ENCODE assay signal across 24 cellular contexts in the genomic region with DNA sequence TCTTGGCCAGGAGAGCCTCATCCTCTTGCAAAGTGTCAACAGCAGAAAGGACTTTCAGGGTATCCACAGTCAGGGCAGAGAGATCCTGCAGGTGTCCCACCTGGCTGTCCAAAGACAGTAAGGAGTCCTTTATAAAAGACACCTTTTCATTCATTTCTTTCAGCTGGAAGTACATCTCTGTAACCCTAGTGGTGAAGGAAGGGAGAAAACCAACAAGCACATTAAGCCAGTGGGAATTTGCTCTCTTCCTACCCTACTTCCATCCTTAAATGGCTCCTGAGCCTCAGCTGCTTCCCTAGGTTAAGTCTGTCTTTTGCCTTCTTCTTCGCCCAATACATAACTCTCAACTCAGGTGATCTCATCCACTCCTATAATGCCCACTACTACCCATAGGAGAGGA.
DNase-seq lines count a peak whose midpoint lies in the region; ATAC-seq and TF ChIP-seq lines count a peak whose summit lies in the region.
"Had no signal": no experiment of that assay in that cellular context is flagged by ENCODE, and none has a peak within 500 bp of the region (broad histone marks: within the 10 kb centered on the region; RNA-seq: fewer than 3 reads in every experiment).

No MANE protein-coding gene starts in this region.

- no peaks in the 10 kb centered on the region for H3K79me2 ChIP-seq in GM23338 (replicated peaks; ENCODE audit: insufficient read depth)

- H3K4me1 Mint-ChIP-seq in GM23338 = no peaks in the 10 kb centered on the region; the same call in 2 of the 3 replicates
- H3K4me1 Mint-ChIP-seq in WTC11 = no peaks in the 10 kb centered on the region
- H3K4me1 Mint-ChIP-seq in endodermal cell = no peaks in the 10 kb centered on the region
- H3K4me1 Mint-ChIP-seq in mesothelial cell of epicardium = no peaks in the 10 kb centered on the region

- intact Hi-C loops in heart left ventricle (cut with DNase I) = no loop called here

- H3K9me2 ChIP-seq in GM23338 (ENCODE audit: insufficient read depth) = no peaks in the 10 kb centered on the region

- H3K4me2 ChIP-seq in GM23338 = no peak overlapping the region
- H3K4me2 ChIP-seq: KMS-11, PC-9 had no signal

- no peak overlapping the region for H3K9ac ChIP-seq in endodermal cell (ENCODE audit: extremely low read depth, low read length, poor library complexity, severe bottlenecking)
- H3K9ac ChIP-seq: KMS-11 had no signal

- H3F3A ChIP-seq in GM23338 (replicated peaks; ENCODE audit: low read depth) = no peaks in the 10 kb centered on the region

- 0 out of 4 replicates have a peak, but pooled peaks of 1 of the 2 experiments have one; percentile 29 for TF ChIP-seq CTCF in GM23338 (conservative IDR thresholded peaks at IDR 0.05; ENCODE audit: low read depth in 2 of 2)
- no peak for TF ChIP-seq CTCF in WTC11 (IDR thresholded peaks at IDR 0.05)
- TF ChIP-seq CTCF in endodermal cell (conservative IDR thresholded peaks at IDR 0.05) = peak; percentile 65
- TF ChIP-seq CTCF in mesothelial cell of epicardium (IDR thresholded peaks at IDR 0.05; ENCODE audit: unreplicated experiment) = peak; percentile 25
- TF ChIP-seq CTCF in heart left ventricle (IDR thresholded peaks at IDR 0.05) = no peak

- TF ChIP-seq POLR2A in heart left ventricle (IDR thresholded peaks at IDR 0.05) = no peak

- H3K36me3 ChIP-seq in GM23338 (ENCODE audit: insufficient read depth) (no peaks in the 10 kb centered on the region), endodermal cell (ENCODE audit: control insufficient read depth, insufficient read depth, low read length) (no peaks in the 10 kb centered on the region), heart left ventricle (no peaks in the 10 kb centered on the region)
- H3K36me3 ChIP-seq: SJSA1 had no signal

- 90% methylated on average over 1 of the region's 1 CpG for WGBS in endodermal cell (ENCODE audit: insufficient coverage in 1 of 2, insufficient read length in 1 of 2), 2 experiments
- WGBS in heart left ventricle, 4 donors = 91 to 94% (median 93%) methylated on average over 1 of the region's 1 CpG

- peak; percentile 41 for DNase-seq in GM23338 (ENCODE audit: low spot score)
- no peak for DNase-seq in WTC11 (ENCODE audit: low spot score)
- DNase-seq in endodermal cell = no peak
- DNase-seq in mesothelial cell of epicardium (ENCODE audit: low spot score in 2 of 2, unreplicated experiment in 2 of 2) = no peak
- DNase-seq in NCI-H1105 (lab: John Stamatoyannopoulos, UW) = no peak
- no peak for DNase-seq in heart left ventricle
- DNase-seq in activated CD4-positive, CD25-positive, alpha-beta regulatory T cell (lab: John Stamatoyannopoulos, UW) = no peak
- DNase-seq: C1 segment of cervical spinal cord; Caco-2; CD8-positive, alpha-beta T cell; HFFc6; MM.1S; NCI-H1417; NCI-H1694; NCI-H2029 treated with DMSO at 0.1 percent for 48 hours; NCI-H526 treated with DMSO at 0.1 percent for 48 hours; PC-9; Right ventricle myocardium superior; RPMI8226 had no signal

- H2AFZ ChIP-seq in GM23338 = no peak overlapping the region
- H2AFZ ChIP-seq: PC-9 had no signal

- POLR2A ChIA-PET in WTC11 (lab: Charles Lee) = no interaction called here

- H3K27ac ChIP-seq in GM23338 (ENCODE audit: low read depth) (no peak overlapping the region), endodermal cell (ENCODE audit: low read depth, low read length) (no peak overlapping the region), heart left ventricle (no peak overlapping the region)
- H3K27ac ChIP-seq: KMS-11, PC-9, SJSA1 had no signal

- CTCF ChIA-PET in WTC11 (lab: Charles Lee) = interaction anchor here (0.7 to 1.4 kb wide), 6 partner anchors 9 to 249 kb away, joined by 3 to 6 read pairs (median 4); partner anchors contain the start of gene C9orf40

- no peak overlapping the region for H3K4me3 Mint-ChIP-seq in GM23338
- no peak overlapping the region for H3K4me3 Mint-ChIP-seq in WTC11
- no peak overlapping the region for H3K4me3 Mint-ChIP-seq in endodermal cell
- no peak overlapping the region for H3K4me3 Mint-ChIP-seq in mesothelial cell of epicardium
- H3K4me3 Mint-ChIP-seq: CD8-positive, alpha-beta T cell; HFFc6; IgD-negative memory B cell had no signal

- H3K9me3 ChIP-seq in endodermal cell (ENCODE audit: control insufficient read depth, low read length) (no peaks in the 10 kb centered on the region), heart left ventricle (no peaks in the 10 kb centered on the region)
- H3K9me3 ChIP-seq: Caco-2, SJSA1 had no signal

- no peak overlapping the region for H3K27ac Mint-ChIP-seq in GM23338
- no peak overlapping the region for H3K27ac Mint-ChIP-seq in WTC11
- no peak overlapping the region for H3K27ac Mint-ChIP-seq in endodermal cell
- H3K27ac Mint-ChIP-seq in mesothelial cell of epicardium = no peak overlapping the region
- H3K27ac Mint-ChIP-seq: CD8-positive, alpha-beta T cell; HFFc6; IgD-negative memory B cell had no signal

- H3K27me3 ChIP-seq in GM23338 (ENCODE audit: insufficient read depth) = no peaks in the 10 kb centered on the region
- H3K27me3 ChIP-seq in endodermal cell (ENCODE audit: control insufficient read depth, insufficient read depth, low read length, poor library complexity, severe bottlenecking) = no peaks in the 10 kb centered on the region
- H3K27me3 ChIP-seq in heart left ventricle = no peaks in the 10 kb centered on the region
- H3K27me3 ChIP-seq: SJSA1 had no signal

- ATAC-seq in GM23338 (peak; percentile 68), WTC11 (peak; percentile 80), GM18909 (IDR thresholded peaks at IDR 0.05; ENCODE audit: poor library complexity, unreplicated experiment) (no peak), heart left ventricle (no peak)
- ATAC-seq: CD8-positive, alpha-beta T cell; GM12878 had no signal

- H3K4me3 ChIP-seq in GM23338 (no peak overlapping the region), endodermal cell (ENCODE audit: low read length) (no peak overlapping the region), heart left ventricle (no peak overlapping the region)
- H3K4me3 ChIP-seq: GM12878, PC-9, SJSA1 had no signal

- H3K4me1 ChIP-seq in GM23338 (ENCODE audit: insufficient read depth) (no peaks in the 10 kb centered on the region), endodermal cell (ENCODE audit: control insufficient read depth, insufficient read depth, low read length) (no peaks in the 10 kb centered on the region), heart left ventricle (no peaks in the 10 kb centered on the region)
- H3K4me1 ChIP-seq: Caco-2 had no signal

- H3K36me3 Mint-ChIP-seq in GM23338 (ENCODE audit: low read depth) = no peaks in the 10 kb centered on the region
- no peaks in the 10 kb centered on the region for H3K36me3 Mint-ChIP-seq in WTC11
- no peaks in the 10 kb centered on the region for H3K36me3 Mint-ChIP-seq in endodermal cell (ENCODE audit: low read depth)
- H3K36me3 Mint-ChIP-seq in mesothelial cell of epicardium = no peaks in the 10 kb centered on the region
- H3K36me3 Mint-ChIP-seq: CD8-positive, alpha-beta T cell; IgD-negative memory B cell had no signal

- H3K9me3 Mint-ChIP-seq in GM23338 (no peaks in the 10 kb centered on the region), WTC11 (no peaks in the 10 kb centered on the region), endodermal cell (no peaks in the 10 kb centered on the region), mesothelial cell of epicardium (no peaks in the 10 kb centered on the region)
- H3K9me3 Mint-ChIP-seq: CD8-positive, alpha-beta T cell; HFFc6; IgD-negative memory B cell had no signal

- H4K20me1 ChIP-seq in GM23338 (replicated peaks; ENCODE audit: insufficient read depth) = no peaks in the 10 kb centered on the region

- H3K27me3 Mint-ChIP-seq in GM23338 (ENCODE audit: insufficient read depth, low read depth, poor library complexity) (peaks cover 2% of the 10 kb centered on the region), WTC11 (ENCODE audit: low read depth) (no peaks in the 10 kb centered on the region), endodermal cell (ENCODE audit: insufficient read depth) (no peaks in the 10 kb centered on the region), mesothelial cell of epicardium (ENCODE audit: low read depth) (peaks cover under 1% of the 10 kb centered on the region)
- H3K27me3 Mint-ChIP-seq: IgD-negative memory B cell had no signal

TF ChIP-seq in GM23338, 12 proteins besides CTCF, POLR2A, EP300 and RAD21 (continues in another document):
- TF ChIP-seq EZH2phosphoT487 (IDR thresholded peaks at IDR 0.05; ENCODE audit: unreplicated experiment) (no peak), ZNF114 (CRISPR knock-in tag; IDR thresholded peaks at IDR 0.05) (no peak)

TF ChIP-seq in WTC11, 78 proteins besides CTCF, POLR2A, EP300 and RAD21 (continues in another document):
- TF ChIP-seq SP1 (CRISPR knock-in tag; conservative IDR thresholded peaks at IDR 0.05) (no peak), CBFB (CRISPR knock-in tag; IDR thresholded peaks at IDR 0.05; ENCODE audit: low read depth) (no peak), ARID4B (CRISPR knock-in tag; IDR thresholded peaks at IDR 0.05; ENCODE audit: borderline replicate concordance) (no peak)

Comparison
In these comparisons a context has a peak if more than half of its experiments do, and no peak if none do; other contexts are left out.
1. ATAC-seq: peak in GM23338 (single experiment) and WTC11 (single experiment); none in GM18909 (single experiment) and heart left ventricle (0 of 4).
2. CTCF ChIP-seq: peak in endodermal cell (single experiment) and mesothelial cell of epicardium (single experiment); none in WTC11 (single experiment) and heart left ventricle (0 of 12).